11 cellular contexts compared by ENCODE assay signal in the genomic region with DNA sequence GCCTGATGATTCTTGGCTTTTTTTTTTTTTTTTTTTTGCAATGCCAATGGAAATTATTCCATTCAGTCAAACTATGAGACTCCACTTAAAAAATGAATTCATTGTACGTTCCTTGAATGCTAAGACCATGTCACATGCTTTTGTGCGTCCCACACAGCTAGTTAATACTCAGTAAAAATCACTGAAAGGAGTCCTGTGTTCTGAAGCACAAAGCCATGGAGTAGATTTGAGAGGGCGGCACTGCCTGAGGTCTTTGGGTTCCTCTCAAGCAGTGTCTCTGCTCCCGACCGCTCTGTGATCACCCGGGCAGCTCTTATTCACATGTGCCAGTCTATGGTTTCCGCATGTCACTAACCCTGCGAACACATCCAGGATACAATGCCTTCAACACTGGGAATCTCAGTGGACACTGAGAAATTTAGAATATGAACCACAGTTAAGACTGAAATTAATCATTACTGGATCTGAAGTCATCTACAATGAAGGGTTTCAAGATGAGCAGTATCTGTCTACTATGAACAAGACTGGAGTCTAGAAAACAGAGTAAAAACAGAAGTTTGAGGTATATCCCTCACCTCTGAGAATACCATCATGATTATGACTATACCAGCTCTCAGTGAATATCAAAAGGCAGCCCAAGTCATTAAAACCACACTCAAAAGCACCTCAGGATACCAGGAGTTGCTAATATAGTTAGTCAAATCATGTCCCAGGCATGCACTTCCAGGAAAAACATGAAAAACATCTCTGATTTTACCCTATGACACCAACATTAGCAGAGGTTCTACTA.
DNase-seq lines count a peak whose midpoint lies in the region; ATAC-seq, FAIRE-seq and TF ChIP-seq lines count a peak whose summit lies in the region.
"Had no signal": no experiment of that assay in that cellular context is flagged by ENCODE, and none has a peak within 500 bp of the region (broad histone marks: within the 10 kb centered on the region; RNA-seq: fewer than 3 reads in every experiment).

No MANE protein-coding gene starts in this region.

- no peak for TF ChIP-seq CTCF in kidney (IDR thresholded peaks at IDR 0.05; ENCODE audit: borderline replicate concordance, extremely low read depth, insufficient read depth)

- peaks cover 26% of the 10 kb centered on the region for H3K27me3 Mint-ChIP-seq in activated T-helper 2 cell treated with anti-CD3 and anti-CD28 coated beads, Interferon-gamma antibody, Interleukin-2, Interleukin-4, amounts not matched to agents 10 μg/mL and 5 μg/mL and 100 μg/mL, durations not matched to agents 14 hours and 24 hours and 36 hours (ENCODE audit: low read depth)

- no peaks in the 10 kb centered on the region for H3K9me3 Mint-ChIP-seq in activated T-helper 2 cell treated with anti-CD3 and anti-CD28 coated beads, Interferon-gamma antibody, Interleukin-2, Interleukin-4, amounts not matched to agents 10 μg/mL and 5 μg/mL and 100 μg/mL, durations not matched to agents 14 hours and 24 hours and 36 hours

- ATAC-seq in GM19324 (IDR thresholded peaks at IDR 0.05; ENCODE audit: low FRiP score, unreplicated experiment) (peak; percentile 60), HG02943 (IDR thresholded peaks at IDR 0.05; ENCODE audit: low read depth, unreplicated experiment) (peak; percentile 92)
- ATAC-seq: right lobe of liver had no signal

- H3K4me1 ChIP-seq in kidney (ENCODE audit: control insufficient read depth in 1 of 2, insufficient read depth in 1 of 2, low read depth in 1 of 2, low read length in 2 of 2), result peaks cover 0 to 2% of the 10 kb centered on the region in 2 donors

- H3K4me3 ChIP-seq in kidney (ENCODE audit: low read length in 2 of 2), result no peak overlapping the region
- H3K4me3 ChIP-seq: coronary artery, right lobe of liver had no signal

- H3K9ac ChIP-seq in kidney (ENCODE audit: low read length in 2 of 2), result no peak overlapping the region

- no peak for TF ChIP-seq POLR2A in GM12891 (IDR thresholded peaks at IDR 0.05; ENCODE audit: low read depth, low read length)

- DNase-seq in GM12891 (ENCODE audit: insufficient read length, low spot score), result peak; percentile 17
- DNase-seq in activated T-helper 2 cell treated with anti-CD3 and anti-CD28 coated beads, Interferon-gamma antibody, Interleukin-2, Interleukin-4, amounts not matched to agents 10 μg/mL and 5 μg/mL and 100 μg/mL, durations not matched to agents 14 hours and 24 hours and 36 hours (ENCODE audit: low spot score), result no peak
- no peak for DNase-seq in NOMO-1 treated with dmso at 0.1 percent for 144 hours (lab: John Stamatoyannopoulos, UW; ENCODE audit: unreplicated experiment)
- no peak for DNase-seq in ecto neural progenitor cell (ENCODE audit: low spot score)
- DNase-seq in kidney, result no peak
- DNase-seq in C1 segment of cervical spinal cord (lab: John Stamatoyannopoulos, UW), result no peak
- DNase-seq: Calu3, right lobe of liver had no signal

- no peaks in the 10 kb centered on the region for H3K9me3 ChIP-seq in kidney (ENCODE audit: control insufficient read depth in 1 of 2, low read length in 2 of 2)
- H3K9me3 ChIP-seq: right lobe of liver had no signal

- FAIRE-seq in GM12891 (lab: Jason Lieb, UNC) (no peak), kidney (lab: Jason Lieb, UNC) (no peak)

- no peaks in the 10 kb centered on the region for H3K36me3 ChIP-seq in kidney (ENCODE audit: control insufficient read depth in 1 of 2, insufficient read depth in 2 of 2, low read length in 2 of 2)
- H3K36me3 ChIP-seq: right lobe of liver had no signal

- no peak overlapping the region for H3K4me3 Mint-ChIP-seq in activated T-helper 2 cell treated with anti-CD3 and anti-CD28 coated beads, Interferon-gamma antibody, Interleukin-2, Interleukin-4, amounts not matched to agents 10 μg/mL and 5 μg/mL and 100 μg/mL, durations not matched to agents 14 hours and 24 hours and 36 hours (ENCODE audit: low read depth)

- intact Hi-C loops in activated T-helper 2 cell treated with anti-CD3 and anti-CD28 coated beads, Interferon-gamma antibody, Interleukin-2, Interleukin-4, amounts not matched to agents 10 μg/mL and 5 μg/mL and 100 μg/mL, durations not matched to agents 14 hours and 24 hours and 36 hours (cut with micrococcal nuclease), result loop anchor here (1.0 to 5.0 kb wide), 8 partner anchors 92 to 408 kb away; no protein-coding TSS in a partner anchor
- intact Hi-C loops in kidney (cut with DNase I), result no loop called here

- peaks cover 41% of the 10 kb centered on the region for H3K4me1 Mint-ChIP-seq in activated T-helper 2 cell treated with anti-CD3 and anti-CD28 coated beads, Interferon-gamma antibody, Interleukin-2, Interleukin-4, amounts not matched to agents 10 μg/mL and 5 μg/mL and 100 μg/mL, durations not matched to agents 14 hours and 24 hours and 36 hours (ENCODE audit: low read depth)

- H3K36me3 Mint-ChIP-seq in activated T-helper 2 cell treated with anti-CD3 and anti-CD28 coated beads, Interferon-gamma antibody, Interleukin-2, Interleukin-4, amounts not matched to agents 10 μg/mL and 5 μg/mL and 100 μg/mL, durations not matched to agents 14 hours and 24 hours and 36 hours (ENCODE audit: low read depth), result no peaks in the 10 kb centered on the region

- peak overlapping the region; percentile 61 for H3K27ac Mint-ChIP-seq in activated T-helper 2 cell treated with anti-CD3 and anti-CD28 coated beads, Interferon-gamma antibody, Interleukin-2, Interleukin-4, amounts not matched to agents 10 μg/mL and 5 μg/mL and 100 μg/mL, durations not matched to agents 14 hours and 24 hours and 36 hours

- no peak overlapping the region for H3K27ac ChIP-seq in kidney (ENCODE audit: low read depth in 2 of 2, low read length in 2 of 2)
- H3K27ac ChIP-seq: coronary artery, right lobe of liver had no signal

TF ChIP-seq in GM12891, 5 proteins besides CTCF, POLR2A, EP300 and RAD21:
- TF ChIP-seq POLR2AphosphoS5 (IDR thresholded peaks at IDR 0.05; ENCODE audit: low read depth, low read length) (no peak), PAX5 (IDR thresholded peaks at IDR 0.05; ENCODE audit: insufficient read depth, low read length, severe bottlenecking) (no peak), TAF1 (IDR thresholded peaks at IDR 0.05; ENCODE audit: low read depth, low read length) (no peak), SPI1 (IDR thresholded peaks at IDR 0.05; ENCODE audit: low read depth, low read length) (no peak), POU2F2 (IDR thresholded peaks at IDR 0.05; ENCODE audit: low read depth, low read length) (no peak)
